ENCODE assay signal across 8 cellular contexts in the genomic region with DNA sequence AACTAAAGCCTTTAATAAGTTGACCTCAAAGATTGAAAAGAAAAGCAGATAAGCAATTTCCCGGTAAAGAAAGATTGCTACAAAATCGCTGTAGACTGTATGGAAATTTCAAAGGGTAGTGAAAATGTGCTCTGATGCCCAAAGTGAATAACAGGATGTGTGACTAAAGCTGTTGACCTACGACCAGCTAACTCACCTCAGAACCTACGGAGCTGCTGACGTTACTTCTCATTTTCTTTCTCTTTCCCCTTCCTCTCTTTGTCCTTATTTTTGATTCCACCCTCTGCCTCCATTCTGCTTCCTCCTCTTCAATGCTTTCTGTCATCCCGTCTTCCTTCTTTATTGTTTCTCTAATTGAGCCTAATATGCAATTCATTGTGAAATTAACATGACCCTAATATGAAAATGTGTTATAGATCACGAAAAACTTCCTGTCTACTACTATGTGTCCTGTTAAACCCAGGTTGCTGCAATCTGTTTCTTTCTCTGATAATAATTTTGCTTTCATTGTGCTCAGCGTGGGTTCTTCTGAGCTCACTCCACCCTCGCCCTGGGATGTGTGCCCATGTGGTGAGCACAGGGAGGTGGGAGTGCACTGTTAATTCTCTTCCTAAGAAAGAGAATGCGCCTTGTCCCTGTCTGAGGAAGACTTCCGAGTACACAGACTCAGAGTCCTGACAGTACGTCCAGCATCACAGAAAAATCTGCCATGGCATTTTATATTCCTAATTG.
DNase-seq lines count a peak whose midpoint lies in the region; ATAC-seq, FAIRE-seq and TF ChIP-seq lines count a peak whose summit lies in the region.

No MANE protein-coding gene starts in this region.

- no peak overlapping the region for H2BK12ac ChIP-seq in H9 (ENCODE audit: insufficient read length, low read depth, low read length)

- H2AK5ac ChIP-seq in H9 (ENCODE audit: insufficient read length, low read length): no peak overlapping the region

- H3K27ac Mint-ChIP-seq in H9: 0 out of 7 replicates have a peak overlapping the region, but pooled peaks of 1 of the 3 experiments have one; percentile 10

- H3K36me3 ChIP-seq in liver (ENCODE audit: control insufficient read depth in 4 of 4, insufficient read depth in 3 of 4, low read depth in 1 of 4, low read length in 3 of 4) (no peaks in the 10 kb centered on the region), HepG2 (replicated peaks in 1 of 2; ENCODE audit: control insufficient read depth in 1 of 2, insufficient read depth in 2 of 2, low read length in 2 of 2) (no peaks in the 10 kb centered on the region), MG63 (no peaks in the 10 kb centered on the region), esophagus (ENCODE audit: control insufficient read depth in 2 of 2, insufficient read depth in 2 of 2, low read length in 1 of 2) (no peaks in the 10 kb centered on the region), uterus (no peaks in the 10 kb centered on the region)

- H3K4me3 ChIP-seq in liver (ENCODE audit: low read depth in 1 of 3, low read length in 3 of 3) (no peak overlapping the region), HepG2 (replicated peaks in 1 of 3; ENCODE audit: insufficient read depth in 1 of 3, low read depth in 2 of 3, low read length in 3 of 3) (no peak overlapping the region), MG63 (no peak overlapping the region), esophagus (ENCODE audit: low read depth in 1 of 2, low read length in 2 of 2) (peak overlapping the region in 1 of 2 donors; percentile 3), uterus (peak overlapping the region in 1 of 2 donors; percentile 11)

- TF ChIP-seq CTCF in liver (IDR thresholded peaks at IDR 0.05; ENCODE audit: low read depth, low read length, missing input control) (no peak), HepG2 (CRISPR knock-in tag; IDR thresholded peaks at IDR 0.05) (no peak), uterus (IDR thresholded peaks at IDR 0.05) (peak in 1 of 4 experiments; percentile 9), D721Med (IDR thresholded peaks at IDR 0.05; ENCODE audit: insufficient read depth, missing control alignments) (no peak), H9 (conservative IDR thresholded peaks at IDR 0.05) (no peak)

- peaks cover 10 to 11% of the 10 kb centered on the region in 2 experiments for H3K4me1 Mint-ChIP-seq in H9

- no peak overlapping the region for H2BK15ac ChIP-seq in H9 (ENCODE audit: low read depth, low read length)

- TF ChIP-seq RAD21 in liver (IDR thresholded peaks at IDR 0.05) (no peak), HepG2 (CRISPR knock-in tag; IDR thresholded peaks at IDR 0.05) (no peak)

- BruUV-seq in HepG2 (replicated peaks; lab: Mats Ljungman, UMichigan): no TSS peak

- no peak for TF ChIP-seq EP300 in HepG2 (IDR thresholded peaks at IDR 0.05; ENCODE audit: low read depth in 2 of 2, low read length in 2 of 2)
- no peak for TF ChIP-seq EP300 in HepG2 (CRISPR knock-in tag; IDR thresholded peaks at IDR 0.05; ENCODE audit: borderline replicate concordance)

- POLR2A ChIA-PET in HepG2 (lab: Yijun Ruan, JAX): no interaction called here

- no peak overlapping the region for H4K5ac ChIP-seq in H9 (ENCODE audit: insufficient read length, low read depth, low read length)

- DNase-seq in HepG2 (ENCODE audit: low spot score) (no peak), MG63 (peak; percentile 11), uterus (peak; percentile 46 to 54), T1000 (lab: John Stamatoyannopoulos, UW) (no peak), D721Med (ENCODE audit: insufficient read length, low spot score) (no peak), H9 (no peak)

- CTCF ChIA-PET in HepG2 (lab: Yijun Ruan, JAX; ENCODE audit: low intra/inter-chr PET ratio, low total read pairs): no interaction called here

- no peaks in the 10 kb centered on the region for H3K9me3 Mint-ChIP-seq in H9

- FAIRE-seq in HepG2 (lab: Jason Lieb, UNC): no peak
- FAIRE-seq in D721Med (lab: Jason Lieb, UNC): no peak

- no peak overlapping the region for H4K91ac ChIP-seq in H9 (ENCODE audit: insufficient read length, low read depth, low read length)

- no peaks in the 10 kb centered on the region for H3K36me3 Mint-ChIP-seq in H9 (ENCODE audit: insufficient read depth in 1 of 3, low read depth in 3 of 3)

- H3K27ac ChIP-seq in liver (ENCODE audit: low read depth in 1 of 2, low read length in 2 of 2) (no peak overlapping the region), HepG2 (ENCODE audit: extremely low read length, insufficient read depth, low read length) (no peak overlapping the region), esophagus (ENCODE audit: low read depth in 2 of 2, low read length in 1 of 2) (peak overlapping the region; percentile 34 to 35), uterus (peak overlapping the region; percentile 74 to 88), H9 (ENCODE audit: insufficient read length, low read depth, low read length) (no peak overlapping the region)

- no peak overlapping the region for H3K4me3 Mint-ChIP-seq in H9

- H3K9ac ChIP-seq in liver (ENCODE audit: low read depth in 1 of 2, low read length in 2 of 2) (no peak overlapping the region), HepG2 (ENCODE audit: insufficient read depth, low read depth, low read length) (no peak overlapping the region), H9 (ENCODE audit: extremely low read depth, insufficient read length, low read length) (no peak overlapping the region)

- H4K20me1 ChIP-seq in HepG2 (ENCODE audit: insufficient read depth, low read length) (no peaks in the 10 kb centered on the region), H9 (ENCODE audit: control insufficient read depth, insufficient read depth, insufficient read length) (no peaks in the 10 kb centered on the region)

- TF ChIP-seq POLR2A in HepG2 (IDR thresholded peaks at IDR 0.05; ENCODE audit: insufficient read depth in 1 of 2, low read depth in 2 of 2, low read length in 2 of 2) (no peak), uterus (IDR thresholded peaks at IDR 0.05) (peak in 1 of 2 donors; percentile 24)

- no peaks in the 10 kb centered on the region for H3K79me1 ChIP-seq in H9 (ENCODE audit: insufficient read depth, low read depth, low read length, poor library complexity, severe bottlenecking)

- H3K27me3 Mint-ChIP-seq in H9 (ENCODE audit: low read depth): no peaks in the 10 kb centered on the region; the same call in 1 of the 2 replicates

- no peak overlapping the region for H3K23ac ChIP-seq in H9 (ENCODE audit: insufficient read length, low read depth, low read length)

- no peaks in the 10 kb centered on the region for H3K23me2 ChIP-seq in H9 (ENCODE audit: insufficient read length, low read depth, low read length, poor library complexity, severe bottlenecking)

- ATAC-seq in HepG2: no peak

- in situ Hi-C loops in HepG2 (cut with HindIII; ENCODE audit: extremely low pct_ligation_motif_present, low pct_unique_long_range_greater_than_20kb): no loop called here

- no peak overlapping the region for H3K18ac ChIP-seq in H9 (ENCODE audit: insufficient read length, low read depth, low read length)

- H3T11ph ChIP-seq in H9 (ENCODE audit: low read length): no peak overlapping the region

- no peak overlapping the region for H2BK120ac ChIP-seq in H9 (ENCODE audit: low read depth, low read length, poor library complexity, severe bottlenecking)

- no peaks in the 10 kb centered on the region for H3K4me1 ChIP-seq in liver (ENCODE audit: control insufficient read depth in 4 of 4, insufficient read depth in 4 of 4, low read length in 3 of 4)
- H3K4me1 ChIP-seq in HepG2 (ENCODE audit: insufficient read depth, low read length): no peaks in the 10 kb centered on the region
- H3K4me1 ChIP-seq in esophagus (ENCODE audit: control insufficient read depth in 2 of 2, insufficient read depth in 2 of 2, low read length in 1 of 2): peaks cover 0 to 7% of the 10 kb centered on the region in 2 donors
- H3K4me1 ChIP-seq in uterus: peaks cover 0 to 4% of the 10 kb centered on the region in 2 donors
- no peaks in the 10 kb centered on the region; the same call in none of the 2 replicates for H3K4me1 ChIP-seq in H9 (ENCODE audit: insufficient read depth, low read length)

- H3K56ac ChIP-seq in H9 (ENCODE audit: insufficient read length, low read depth, low read length): no peak overlapping the region

- H3K79me2 ChIP-seq in HepG2 (ENCODE audit: insufficient read depth, low read length) (no peaks in the 10 kb centered on the region), H9 (ENCODE audit: insufficient read depth, low read length) (no peaks in the 10 kb centered on the region)

- intact Hi-C loops in HepG2 (cut with micrococcal nuclease; ENCODE audit: unreplicated experiment): no loop called here
- intact Hi-C loops in uterus (cut with DNase I; ENCODE audit: low total_unique reads): no loop called here

- no peaks in the 10 kb centered on the region for H3K9me3 ChIP-seq in liver (ENCODE audit: control insufficient read depth in 4 of 4, low read length in 3 of 4)
- no peaks in the 10 kb centered on the region for H3K9me3 ChIP-seq in HepG2 (ENCODE audit: low read length)
- H3K9me3 ChIP-seq in MG63: no peaks in the 10 kb centered on the region
- no peaks in the 10 kb centered on the region for H3K9me3 ChIP-seq in esophagus (ENCODE audit: control insufficient read depth in 2 of 2, insufficient read depth in 1 of 2, low read depth in 1 of 2, low read length in 1 of 2)
- H3K9me3 ChIP-seq in uterus: no peaks in the 10 kb centered on the region
- no peaks in the 10 kb centered on the region for H3K9me3 ChIP-seq in H9 (ENCODE audit: control insufficient read depth, low read depth, low read length)

- H2AFZ ChIP-seq in HepG2 (ENCODE audit: low read length) (no peak overlapping the region), H9 (ENCODE audit: low read length) (no peak overlapping the region)

- H2BK20ac ChIP-seq in H9 (ENCODE audit: low read depth, low read length, poor library complexity, severe bottlenecking): no peak overlapping the region

- no peak overlapping the region for H2BK5ac ChIP-seq in H9 (ENCODE audit: insufficient read length, low read length)

- no peak overlapping the region for H4K8ac ChIP-seq in H9 (replicated peaks; ENCODE audit: insufficient read length, low read depth, low read length)

- no peak overlapping the region for H3K4me2 ChIP-seq in HepG2 (ENCODE audit: low read depth, low read length)
- H3K4me2 ChIP-seq in H9 (ENCODE audit: insufficient read depth, insufficient read length, low read length): no peak overlapping the region

- 73% methylated on average over 12 of the region's 12 CpGs for WGBS in liver
- 82% methylated on average over 12 of the region's 12 CpGs for WGBS in HepG2 (ENCODE audit: low lambda C conversion rate)
- 45 to 50% methylated on average over 12 of the region's 12 CpGs for WGBS in esophagus, 2 donors
- no CpG with 5 or more reads among the region's 12 CpGs for WGBS in H9 (ENCODE audit: extremely low coverage, insufficient read length, low lambda C conversion rate)

- H3K14ac ChIP-seq in H9 (ENCODE audit: insufficient read depth, low read length): no peak overlapping the region

- no peak overlapping the region for H3K4ac ChIP-seq in H9 (ENCODE audit: low read depth, low read length)

- H3K27me3 ChIP-seq in liver (ENCODE audit: control insufficient read depth in 4 of 4, insufficient read depth in 4 of 4, low read length in 3 of 4) (peaks cover 0 to 8% (median 0%) of the 10 kb centered on the region in 4 donors), HepG2 (ENCODE audit: control insufficient read depth in 1 of 2, insufficient read depth in 2 of 2, low read length in 2 of 2) (no peaks in the 10 kb centered on the region), MG63 (no peaks in the 10 kb centered on the region), esophagus (ENCODE audit: control insufficient read depth in 1 of 2, insufficient read depth in 2 of 2, low read length in 2 of 2) (no peaks in the 10 kb centered on the region), uterus (no peaks in the 10 kb centered on the region), H9 (ENCODE audit: insufficient read depth, low read length) (no peaks in the 10 kb centered on the region)

Comparison
In these comparisons a context has a peak if more than half of its experiments do, and no peak if none do; other contexts are left out.
1. H3K27ac ChIP-seq: peak in esophagus (2 of 2) and uterus (2 of 2); none in liver (0 of 2), HepG2 (single experiment) and H9 (single experiment).
2. DNase-seq: peak in MG63 (single experiment) and uterus (2 of 2); none in HepG2 (single experiment), T1000 (single experiment), D721Med (single experiment) and H9 (single experiment).